Comparison of ENCODE assay signal across 8 cellular contexts in genomic region chr13:91722267-91722884, GRCh38.
A peak's percentile ranks its signal among the peaks of the same experiment; 100 is the strongest.
DNase-seq lines count a peak whose midpoint lies in the region; ATAC-seq and TF ChIP-seq lines count a peak whose summit lies in the region.

No MANE protein-coding gene starts in this region.

- H3K27ac ChIP-seq in VCaP: no peak overlapping the region

- ATAC-seq in GM18909 (IDR thresholded peaks at IDR 0.05; ENCODE audit: poor library complexity, unreplicated experiment) (no peak), HG03139 (IDR thresholded peaks at IDR 0.05; ENCODE audit: unreplicated experiment) (no peak)

- peak; percentile 29 for DNase-seq in GM03348 (ENCODE audit: low spot score)
- DNase-seq in LNCaP clone FGC (ENCODE audit: low read depth): no peak
- peak; percentile 21 for DNase-seq in iris pigment epithelial cell (ENCODE audit: low read depth)
- DNase-seq in activated T-cell treated with anti-CD3 and anti-CD28 coated beads for 4 hours: no peak
- DNase-seq in activated CD4-positive, CD25-positive, alpha-beta regulatory T cell treated with anti-CD3 and anti-CD28 coated beads, Interleukin-2, amount 50 U/mL, for 72 hours: no peak

- peak; percentile 51 for TF ChIP-seq CTCF in LNCaP clone FGC (IDR thresholded peaks at IDR 0.05; ENCODE audit: control insufficient read depth, extremely low read depth, insufficient read depth)
- TF ChIP-seq CTCF in VCaP (conservative IDR thresholded peaks at IDR 0.05): peak; percentile 81

- H3K4me3 ChIP-seq in LNCaP clone FGC (ENCODE audit: low read depth, low read length): no peak overlapping the region

Comparison
In these comparisons a context has a peak if more than half of its experiments do, and no peak if none do; other contexts are left out.
1. DNase-seq: peak in GM03348 (single experiment) and iris pigment epithelial cell (single experiment); none in LNCaP clone FGC (single experiment), activated T-cell treated with anti-CD3 and anti-CD28 coated beads for 4 hours (single experiment) and activated CD4-positive, CD25-positive, alpha-beta regulatory T cell treated with anti-CD3 and anti-CD28 coated beads, Interleukin-2, amount 50 U/mL, for 72 hours (single experiment).